In the genomic region with DNA sequence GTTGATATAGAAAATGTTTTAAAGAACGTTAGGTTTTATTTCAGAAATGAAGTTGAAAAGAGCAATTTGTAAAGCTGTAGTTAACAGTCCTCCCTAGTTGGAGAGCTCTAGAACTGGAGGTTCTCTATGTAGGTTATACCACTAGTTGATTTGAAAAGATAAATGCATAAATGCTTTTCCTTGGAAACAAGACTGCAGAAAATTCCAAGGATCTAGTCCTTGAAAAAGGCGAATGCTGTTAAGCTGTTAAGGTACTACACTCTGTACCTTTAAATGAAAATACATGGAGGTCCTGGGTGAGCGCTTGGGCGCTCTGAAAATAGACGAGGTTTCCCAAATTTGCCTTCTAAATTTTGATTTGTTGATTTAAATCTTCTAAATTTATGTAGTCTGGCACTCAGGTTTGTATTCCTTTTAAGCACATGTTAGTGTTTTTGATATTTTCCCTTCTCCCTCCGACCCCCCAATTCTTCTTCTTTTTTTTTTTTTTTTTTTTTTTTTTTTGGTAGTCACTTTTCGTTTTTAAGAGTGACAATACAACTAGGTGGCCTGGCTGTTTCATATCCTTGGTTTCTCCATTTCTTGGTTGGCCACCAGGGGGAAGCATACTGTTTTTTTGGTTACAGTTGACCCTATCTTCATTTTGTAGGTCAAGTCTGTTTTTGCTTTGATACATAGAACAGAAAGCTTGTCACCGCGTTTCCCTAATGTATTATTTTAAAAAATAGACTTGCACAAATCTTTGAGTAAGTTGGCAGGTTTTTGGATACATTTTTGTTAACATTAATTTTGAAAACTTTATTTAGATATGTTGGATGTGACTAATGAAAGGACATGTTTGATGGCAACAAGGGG, we compare ENCODE assay signal across 8 cellular contexts. TPM values are rescaled to one million over a fixed set of nuclear protein-coding genes. Genes with fewer than 3 reads are reported as not detected.
DNase-seq lines count a peak whose midpoint lies in the region; ATAC-seq, FAIRE-seq and TF ChIP-seq lines count a peak whose summit lies in the region.

No MANE protein-coding gene starts in this region.

- H4K20me1 ChIP-seq in K562 (replicated peaks; ENCODE audit: control insufficient read depth, insufficient read depth, low read length), result no peaks in the 10 kb centered on the region

- peak; percentile 62 to 81 (median 63); a peak in 5 of 6 replicates for TF ChIP-seq CTCF in K562 (IDR thresholded peaks at IDR 0.05 in 2 of 3, conservative IDR thresholded peaks at IDR 0.05 in 1 of 3; ENCODE audit: insufficient read depth in 2 of 3, low read depth in 1 of 3, low read length in 3 of 3)

- peaks cover 7 to 25% of the 10 kb centered on the region in 2 experiments; a peak in 4 of 5 replicates for H3K4me1 ChIP-seq in K562 (replicated peaks in 1 of 2; ENCODE audit: control insufficient read depth in 2 of 2, insufficient read depth in 2 of 2, low read length in 2 of 2)
- H3K4me1 ChIP-seq in skeletal muscle tissue (ENCODE audit: control insufficient read depth in 3 of 3, insufficient read depth in 3 of 3, low read length in 3 of 3), result peaks cover 20 to 25% (median 23%) of the 10 kb centered on the region in 3 donors

- H3K27ac ChIP-seq in K562 (ENCODE audit: extremely low read depth, low read depth, low read length) (peak overlapping the region; percentile 74), skeletal muscle tissue (ENCODE audit: low read depth, low read length) (no peak overlapping the region)

- intact Hi-C loops in K562 (cut with micrococcal nuclease), result no loop called here

- BruUV-seq in K562 (replicated peaks; lab: Mats Ljungman, UMichigan), result TSS peak; percentile 54

- H3K4me1 Mint-ChIP-seq in T-helper 2 cell treated with Interferon-gamma antibody and Interleukin-4, amounts not matched to agents 5 μg/mL and 100 μg/mL, for 36 hours (ENCODE audit: low read depth), result peaks cover 34% of the 10 kb centered on the region

- peak overlapping the region; percentile 83 for H3K4me2 ChIP-seq in K562 (ENCODE audit: insufficient read depth, low read length)

- CTCF ChIA-PET in K562 (lab: Yijun Ruan, JAX; ENCODE audit: low intra/inter-chr PET ratio), result interaction anchor here (0.7 kb wide), 2 partner anchors 123 to 627 kb away, joined by 3 to 5 read pairs; no protein-coding TSS in a partner anchor

- TF ChIP-seq RAD21 in K562 (CRISPR knock-in tag; conservative IDR thresholded peaks at IDR 0.05 in 1 of 2, IDR thresholded peaks at IDR 0.05 in 1 of 2), result peak in 1 of 2 experiments; percentile 34; a peak in 2 of 4 replicates

- H3K36me3 ChIP-seq in K562 (ENCODE audit: control insufficient read depth, insufficient read depth, low read length) (peaks cover 36% of the 10 kb centered on the region; the same call in 2 of the 3 replicates), skeletal muscle tissue (ENCODE audit: control insufficient read depth in 3 of 3, insufficient read depth in 3 of 3, low read length in 3 of 3) (no peaks in the 10 kb centered on the region)

- TF ChIP-seq EP300 in K562 (IDR thresholded peaks at IDR 0.05; ENCODE audit: low read length), result no peak

- H3K27me3 Mint-ChIP-seq in T-helper 2 cell treated with Interferon-gamma antibody and Interleukin-4, amounts not matched to agents 5 μg/mL and 100 μg/mL, for 36 hours (ENCODE audit: low read depth), result peaks cover 39% of the 10 kb centered on the region

- peak; percentile 72 for FAIRE-seq in K562 (lab: Jason Lieb, UNC)

- peaks cover 3% of the 10 kb centered on the region for H3K9me3 Mint-ChIP-seq in T-helper 2 cell treated with Interferon-gamma antibody and Interleukin-4, amounts not matched to agents 5 μg/mL and 100 μg/mL, for 36 hours

- DNase-seq in COLO829 (ENCODE audit: low spot score) (peak; percentile 81), GOT3 (lab: John Stamatoyannopoulos, UW) (peak; percentile 7), NCI-H1694 (lab: John Stamatoyannopoulos, UW) (peak; percentile 70), K562 (ENCODE audit: extremely low read depth in 1 of 4, low spot score in 3 of 4) (peak; percentile 62 to 91 (median 74))
- peak; percentile 65 for DNase-seq in T-helper 2 cell treated with Interferon-gamma antibody and Interleukin-4, amounts not matched to agents 5 μg/mL and 100 μg/mL, for 36 hours (ENCODE audit: low spot score)

- in situ Hi-C loops in K562 (cut with MboI), result no loop called here

- no peaks in the 10 kb centered on the region for H3K9me1 ChIP-seq in K562 (ENCODE audit: control insufficient read depth, insufficient read depth, low read length)

- 1% methylated on average over 7 of the region's 9 CpGs for WGBS in K562 (ENCODE audit: insufficient coverage, low coverage, missing lambda C conversion rate)

- peak overlapping the region; percentile 88 for H2AFZ ChIP-seq in K562 (ENCODE audit: low read depth, low read length)

- H3K4me3 ChIP-seq in K562, result peak overlapping the region; percentile 63
- H3K4me3 ChIP-seq in iPS-18c (ENCODE audit: insufficient read depth, low read depth, low read length), result peak overlapping the region; percentile 68; the same call in 1 of the 2 replicates
- H3K4me3 ChIP-seq in skeletal muscle tissue (ENCODE audit: low read length in 3 of 3), result peak overlapping the region; percentile 70 to 86 (median 78)

- H3K36me3 Mint-ChIP-seq in T-helper 2 cell treated with Interferon-gamma antibody and Interleukin-4, amounts not matched to agents 5 μg/mL and 100 μg/mL, for 36 hours (ENCODE audit: low read depth), result peaks cover 15% of the 10 kb centered on the region

- H3K27me3 ChIP-seq in K562 (ENCODE audit: control insufficient read depth in 2 of 2, insufficient read depth in 2 of 2, low read length in 2 of 2), result no peaks in the 10 kb centered on the region
- H3K27me3 ChIP-seq in skeletal muscle tissue (ENCODE audit: control insufficient read depth in 3 of 3, insufficient read depth in 3 of 3, low read length in 3 of 3), result peaks cover 0 to 28% (median 24%) of the 10 kb centered on the region in 3 donors

- POLR2A ChIA-PET in K562 (lab: Yijun Ruan, JAX), result interaction anchor here (0.6 to 1.6 kb wide), 6 partner anchors 9 to 279 kb away, joined by 3 to 5 read pairs (median 4); no protein-coding TSS in a partner anchor

- H3K27ac Mint-ChIP-seq in T-helper 2 cell treated with Interferon-gamma antibody and Interleukin-4, amounts not matched to agents 5 μg/mL and 100 μg/mL, for 36 hours, result peak overlapping the region; percentile 7

- H3K9ac ChIP-seq in K562 (ENCODE audit: insufficient read depth in 1 of 2, low read depth in 2 of 2, low read length in 2 of 2) (peak overlapping the region; percentile 79 to 92; a peak in 3 of 4 replicates), skeletal muscle tissue (ENCODE audit: low read depth in 1 of 3, low read length in 3 of 3) (no peak overlapping the region)

- peaks cover 63% of the 10 kb centered on the region for H3K79me2 ChIP-seq in K562 (ENCODE audit: control insufficient read depth, insufficient read depth, low read length)

- no peak for TF ChIP-seq POLR2A in K562 (conservative IDR thresholded peaks at IDR 0.05)

- H3K4me3 Mint-ChIP-seq in T-helper 2 cell treated with Interferon-gamma antibody and Interleukin-4, amounts not matched to agents 5 μg/mL and 100 μg/mL, for 36 hours, result peak overlapping the region; percentile 88

- ATAC-seq in K562, result peak; percentile 60
- ATAC-seq in GM18858 (IDR thresholded peaks at IDR 0.05; ENCODE audit: unreplicated experiment), result no peak

- H3K9me3 ChIP-seq in K562 (replicated peaks; ENCODE audit: control insufficient read depth, insufficient read depth, low read depth, low read length) (peaks cover 2% of the 10 kb centered on the region; the same call in 1 of the 2 replicates), iPS-18c (ENCODE audit: control insufficient read depth, insufficient read depth, low read length) (no peaks in the 10 kb centered on the region), skeletal muscle tissue (ENCODE audit: control insufficient read depth in 3 of 3, low read length in 3 of 3) (no peaks in the 10 kb centered on the region)

RNA-seq across cellular contexts. Expression of gene NCR3LG1, which starts 2.7 kb away (rescaled TPM):
- total RNA-seq in K562 (2011; cell fraction: chromatin; rRNA removed; ENCODE audit: low replicate concordance), result 39.2 and 56.4 TPM in 2 replicates
- total RNA-seq in K562 (2011; cell fraction: nucleolus; rRNA removed), result 30.5 and 32.8 TPM in 2 replicates
- 52.4 and 80.8 TPM in 2 replicates for total RNA-seq in K562 (2011; cell fraction: nucleoplasm; rRNA removed)
- total RNA-seq in K562 (2014; rRNA removed) (23.7 and 28.4 TPM in 2 replicates), K562 (2014; rRNA removed; fragmentation: Illumina TruSeq; extraction: Trizol) (39.8 and 45.1 TPM in 2 replicates), K562 (2015; rRNA removed; fragmentation: Illumina TruSeq; extraction: Trizol) (36.2 and 38.1 TPM in 2 replicates), K562 (2021) (31.5 and 32.4 TPM in 2 replicates), skeletal muscle tissue (0.52 TPM)
- polyA plus RNA-seq in K562 (2011; rRNA removed) (21.5 and 25.1 TPM in 2 replicates), K562 (2014; fragmentation: Illumina TruSeq; extraction: Trizol) (30.8 and 33.8 TPM in 2 replicates), K562 (2014; fragmentation: Nextera tagmentation; extraction: Ambion mirVana) (1 to 10 TPM; 4.1 to 6.6 TPM), K562 (2014; rRNA removed) (13.8 and 17.3 TPM in 2 replicates)
- polyA plus RNA-seq in K562 (2011; cell fraction: cytosol; rRNA removed), result 10.8 and 15.1 TPM in 2 replicates
- polyA plus RNA-seq in K562 (2011; cell fraction: nucleus; rRNA removed), result 19.9 and 26.2 TPM in 2 replicates
- 8.6 and 13.8 TPM in 2 replicates for polyA plus RNA-seq in K562 (2012)
- 59.3 and 62.8 TPM in 2 replicates for polyA minus RNA-seq in K562 (2011; rRNA and poly(A)+ RNA removed)
- polyA minus RNA-seq in K562 (2011; cell fraction: cytosol; rRNA and poly(A)+ RNA removed), result 33.5 and 36.6 TPM in 2 replicates
- 14.7 and 24.0 TPM in 2 replicates for polyA minus RNA-seq in K562 (2011; cell fraction: nucleus; rRNA and poly(A)+ RNA removed)

RNA-seq across cellular contexts. Expression of gene KCNJ11, which starts 34.2 kb away (rescaled TPM):
- total RNA-seq in K562 (2011; cell fraction: chromatin; rRNA removed; ENCODE audit: low replicate concordance), result 2.1 and 9.1 TPM in 2 replicates
- 11.7 and 13.2 TPM in 2 replicates for total RNA-seq in K562 (2011; cell fraction: nucleolus; rRNA removed)
- total RNA-seq in K562 (2011; cell fraction: nucleoplasm; rRNA removed), result 5.3 and 6.8 TPM in 2 replicates
- total RNA-seq in K562 (2014; rRNA removed) (1.6 and 2.7 TPM in 2 replicates), K562 (2014; rRNA removed; fragmentation: Illumina TruSeq; extraction: Trizol) (0.41 and 0.62 TPM in 2 replicates), K562 (2015; rRNA removed; fragmentation: Illumina TruSeq; extraction: Trizol) (0.54 and 0.60 TPM in 2 replicates), K562 (2021) (3.3 and 3.7 TPM in 2 replicates), skeletal muscle tissue (28.2 TPM)
- polyA plus RNA-seq in K562 (2011; rRNA removed) (0.85 and 1.8 TPM in 2 replicates), K562 (2014; fragmentation: Illumina TruSeq; extraction: Trizol) (1.4 and 3.1 TPM in 2 replicates), K562 (2014; fragmentation: Nextera tagmentation; extraction: Ambion mirVana) (not detected), K562 (2014; rRNA removed) (0.86 and 2.7 TPM in 2 replicates)
- 1.7 and 2.6 TPM in 2 replicates for polyA plus RNA-seq in K562 (2011; cell fraction: cytosol; rRNA removed)
- polyA plus RNA-seq in K562 (2011; cell fraction: nucleus; rRNA removed), result 2.1 and 2.6 TPM in 2 replicates
- polyA plus RNA-seq in K562 (2012), result 1.5 and 4.7 TPM in 2 replicates
- 1.2 and 2.7 TPM in 2 replicates for polyA minus RNA-seq in K562 (2011; rRNA and poly(A)+ RNA removed)
- 5.3 and 5.6 TPM in 2 replicates for polyA minus RNA-seq in K562 (2011; cell fraction: cytosol; rRNA and poly(A)+ RNA removed)
- 2.1 and 3.0 TPM in 2 replicates for polyA minus RNA-seq in K562 (2011; cell fraction: nucleus; rRNA and poly(A)+ RNA removed)

Comparison
In these comparisons a context has a peak if more than half of its experiments do, and no peak if none do; other contexts are left out.
1. DNase-seq: peak in every context shown above with its lines; median percentile 81 in COLO829; 74 in K562; 70 in NCI-H1694; 65 in T-helper 2 cell treated with Interferon-gamma antibody and Interleukin-4, amounts not matched to agents 5 μg/mL and 100 μg/mL, for 36 hours; 7 in GOT3.
2. H3K9ac ChIP-seq: peak in K562 (2 of 2); none in skeletal muscle tissue (0 of 3).
3. RNA of gene NCR3LG1, which starts 2.7 kb away (total RNA-seq): 23.7 to 80.8 TPM in K562; 0.52 TPM in skeletal muscle tissue (single experiment); every median in the first group is over 10 times any median in the second.
4. Peak in every context shown above with its lines, with median percentiles within 50 percentile points of each other: H3K4me3 ChIP-seq.